1 cellular context compared by ENCODE assay signal in the genomic region with DNA sequence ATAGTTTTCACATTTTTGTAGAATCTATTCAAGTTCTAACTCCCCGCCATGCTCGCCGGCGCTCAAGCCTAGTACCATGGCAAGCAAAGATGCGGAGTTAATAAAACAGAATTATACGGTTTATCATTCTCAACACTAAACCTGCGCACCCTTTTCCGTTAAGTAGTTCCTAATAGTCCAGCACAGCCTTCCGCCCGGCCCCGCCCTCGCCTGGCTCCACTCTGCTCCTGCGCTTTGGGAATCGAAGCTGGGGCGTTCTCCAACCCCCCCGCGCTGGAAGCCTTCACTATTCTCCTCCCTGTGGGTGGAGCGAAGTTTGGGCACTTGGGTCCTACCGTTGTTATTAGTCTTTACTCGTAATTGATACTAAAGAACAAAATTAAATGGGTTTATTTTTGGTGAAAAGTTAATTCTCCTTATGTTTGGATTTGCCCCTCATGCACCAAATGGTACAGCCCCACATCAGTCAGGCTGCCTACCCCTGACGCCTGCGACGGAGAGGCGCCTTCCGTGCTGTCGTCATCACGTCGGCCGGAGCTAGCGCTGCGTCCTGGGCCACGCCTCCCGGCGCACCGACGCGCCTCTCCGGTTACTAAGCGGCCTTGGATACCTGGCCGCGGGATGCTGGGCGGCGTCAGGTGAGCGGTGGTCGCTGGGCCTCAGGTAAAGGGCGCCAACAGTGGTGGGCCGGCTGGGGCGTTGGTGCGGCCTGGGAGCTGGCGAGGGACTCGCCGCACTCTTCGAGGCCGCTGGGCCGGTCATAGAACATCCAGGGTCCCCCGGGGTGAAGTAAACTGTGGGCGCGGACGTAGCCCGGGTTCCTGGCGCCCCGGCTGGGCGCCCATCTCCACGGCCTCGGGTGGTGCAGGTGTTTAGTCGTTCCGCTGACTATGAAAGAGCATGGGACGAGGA.
TF ChIP-seq lines count a peak whose summit lies in the region.

A gene with protein sequence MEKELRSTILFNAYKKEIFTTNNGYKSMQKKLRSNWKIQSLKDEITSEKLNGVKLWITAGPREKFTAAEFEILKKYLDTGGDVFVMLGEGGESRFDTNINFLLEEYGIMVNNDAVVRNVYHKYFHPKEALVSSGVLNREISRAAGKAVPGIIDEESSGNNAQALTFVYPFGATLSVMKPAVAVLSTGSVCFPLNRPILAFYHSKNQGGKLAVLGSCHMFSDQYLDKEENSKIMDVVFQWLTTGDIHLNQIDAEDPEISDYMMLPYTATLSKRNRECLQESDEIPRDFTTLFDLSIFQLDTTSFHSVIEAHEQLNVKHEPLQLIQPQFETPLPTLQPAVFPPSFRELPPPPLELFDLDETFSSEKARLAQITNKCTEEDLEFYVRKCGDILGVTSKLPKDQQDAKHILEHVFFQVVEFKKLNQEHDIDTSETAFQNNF (plus strand): TSS at position 546 of the 912 bp plus-strand sequence. CDS start 3,762 bp downstream, outside the sequence.

TF ChIP-seq in SK-N-SH, 30 proteins besides CTCF, POLR2A, EP300 and RAD21 (continued from another document):
- TF ChIP-seq MXI1 (IDR thresholded peaks at IDR 0.05; ENCODE audit: low read depth, low read length) (peak; percentile 60; the same call in 1 of the 2 replicates), GATA2 (CRISPR knock-in tag; IDR thresholded peaks at IDR 0.05) (no peak), NRF1 (IDR thresholded peaks at IDR 0.05; ENCODE audit: low read depth, low read length) (peak; percentile 55; the same call in 1 of the 2 replicates), GABPA (IDR thresholded peaks at IDR 0.05; ENCODE audit: low read depth) (no peak), YY1 (IDR thresholded peaks at IDR 0.05; ENCODE audit: low read depth) (no peak), CHD2 (IDR thresholded peaks at IDR 0.05; ENCODE audit: low read length, partially characterized antibody) (peak; percentile 7), FOXM1 (IDR thresholded peaks at IDR 0.05; ENCODE audit: low read depth) (no peak)
- TF ChIP-seq, protein P1, sequence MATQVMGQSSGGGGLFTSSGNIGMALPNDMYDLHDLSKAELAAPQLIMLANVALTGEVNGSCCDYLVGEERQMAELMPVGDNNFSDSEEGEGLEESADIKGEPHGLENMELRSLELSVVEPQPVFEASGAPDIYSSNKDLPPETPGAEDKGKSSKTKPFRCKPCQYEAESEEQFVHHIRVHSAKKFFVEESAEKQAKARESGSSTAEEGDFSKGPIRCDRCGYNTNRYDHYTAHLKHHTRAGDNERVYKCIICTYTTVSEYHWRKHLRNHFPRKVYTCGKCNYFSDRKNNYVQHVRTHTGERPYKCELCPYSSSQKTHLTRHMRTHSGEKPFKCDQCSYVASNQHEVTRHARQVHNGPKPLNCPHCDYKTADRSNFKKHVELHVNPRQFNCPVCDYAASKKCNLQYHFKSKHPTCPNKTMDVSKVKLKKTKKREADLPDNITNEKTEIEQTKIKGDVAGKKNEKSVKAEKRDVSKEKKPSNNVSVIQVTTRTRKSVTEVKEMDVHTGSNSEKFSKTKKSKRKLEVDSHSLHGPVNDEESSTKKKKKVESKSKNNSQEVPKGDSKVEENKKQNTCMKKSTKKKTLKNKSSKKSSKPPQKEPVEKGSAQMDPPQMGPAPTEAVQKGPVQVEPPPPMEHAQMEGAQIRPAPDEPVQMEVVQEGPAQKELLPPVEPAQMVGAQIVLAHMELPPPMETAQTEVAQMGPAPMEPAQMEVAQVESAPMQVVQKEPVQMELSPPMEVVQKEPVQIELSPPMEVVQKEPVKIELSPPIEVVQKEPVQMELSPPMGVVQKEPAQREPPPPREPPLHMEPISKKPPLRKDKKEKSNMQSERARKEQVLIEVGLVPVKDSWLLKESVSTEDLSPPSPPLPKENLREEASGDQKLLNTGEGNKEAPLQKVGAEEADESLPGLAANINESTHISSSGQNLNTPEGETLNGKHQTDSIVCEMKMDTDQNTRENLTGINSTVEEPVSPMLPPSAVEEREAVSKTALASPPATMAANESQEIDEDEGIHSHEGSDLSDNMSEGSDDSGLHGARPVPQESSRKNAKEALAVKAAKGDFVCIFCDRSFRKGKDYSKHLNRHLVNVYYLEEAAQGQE (IDR thresholded peaks at IDR 0.05; ENCODE audit: low read depth, low read length) = no peak; the same call in 1 of the 2 replicates
- TF ChIP-seq, protein P2, sequence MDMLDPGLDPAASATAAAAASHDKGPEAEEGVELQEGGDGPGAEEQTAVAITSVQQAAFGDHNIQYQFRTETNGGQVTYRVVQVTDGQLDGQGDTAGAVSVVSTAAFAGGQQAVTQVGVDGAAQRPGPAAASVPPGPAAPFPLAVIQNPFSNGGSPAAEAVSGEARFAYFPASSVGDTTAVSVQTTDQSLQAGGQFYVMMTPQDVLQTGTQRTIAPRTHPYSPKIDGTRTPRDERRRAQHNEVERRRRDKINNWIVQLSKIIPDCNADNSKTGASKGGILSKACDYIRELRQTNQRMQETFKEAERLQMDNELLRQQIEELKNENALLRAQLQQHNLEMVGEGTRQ (IDR thresholded peaks at IDR 0.05; ENCODE audit: borderline replicate concordance, low read depth, low read length) = no peak
- TF ChIP-seq, protein P3, sequence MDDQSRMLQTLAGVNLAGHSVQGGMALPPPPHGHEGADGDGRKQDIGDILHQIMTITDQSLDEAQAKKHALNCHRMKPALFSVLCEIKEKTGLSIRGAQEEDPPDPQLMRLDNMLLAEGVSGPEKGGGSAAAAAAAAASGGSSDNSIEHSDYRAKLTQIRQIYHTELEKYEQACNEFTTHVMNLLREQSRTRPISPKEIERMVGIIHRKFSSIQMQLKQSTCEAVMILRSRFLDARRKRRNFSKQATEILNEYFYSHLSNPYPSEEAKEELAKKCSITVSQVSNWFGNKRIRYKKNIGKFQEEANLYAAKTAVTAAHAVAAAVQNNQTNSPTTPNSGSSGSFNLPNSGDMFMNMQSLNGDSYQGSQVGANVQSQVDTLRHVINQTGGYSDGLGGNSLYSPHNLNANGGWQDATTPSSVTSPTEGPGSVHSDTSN (IDR thresholded peaks at IDR 0.05) = peak; percentile 27; the same call in 1 of the 2 replicates
- TF ChIP-seq, protein P4, sequence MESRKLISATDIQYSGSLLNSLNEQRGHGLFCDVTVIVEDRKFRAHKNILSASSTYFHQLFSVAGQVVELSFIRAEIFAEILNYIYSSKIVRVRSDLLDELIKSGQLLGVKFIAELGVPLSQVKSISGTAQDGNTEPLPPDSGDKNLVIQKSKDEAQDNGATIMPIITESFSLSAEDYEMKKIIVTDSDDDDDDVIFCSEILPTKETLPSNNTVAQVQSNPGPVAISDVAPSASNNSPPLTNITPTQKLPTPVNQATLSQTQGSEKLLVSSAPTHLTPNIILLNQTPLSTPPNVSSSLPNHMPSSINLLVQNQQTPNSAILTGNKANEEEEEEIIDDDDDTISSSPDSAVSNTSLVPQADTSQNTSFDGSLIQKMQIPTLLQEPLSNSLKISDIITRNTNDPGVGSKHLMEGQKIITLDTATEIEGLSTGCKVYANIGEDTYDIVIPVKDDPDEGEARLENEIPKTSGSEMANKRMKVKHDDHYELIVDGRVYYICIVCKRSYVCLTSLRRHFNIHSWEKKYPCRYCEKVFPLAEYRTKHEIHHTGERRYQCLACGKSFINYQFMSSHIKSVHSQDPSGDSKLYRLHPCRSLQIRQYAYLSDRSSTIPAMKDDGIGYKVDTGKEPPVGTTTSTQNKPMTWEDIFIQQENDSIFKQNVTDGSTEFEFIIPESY (IDR thresholded peaks at IDR 0.05; ENCODE audit: borderline replicate concordance, low read depth) = no peak
